15 cellular contexts compared by ENCODE assay signal in the genomic region with DNA sequence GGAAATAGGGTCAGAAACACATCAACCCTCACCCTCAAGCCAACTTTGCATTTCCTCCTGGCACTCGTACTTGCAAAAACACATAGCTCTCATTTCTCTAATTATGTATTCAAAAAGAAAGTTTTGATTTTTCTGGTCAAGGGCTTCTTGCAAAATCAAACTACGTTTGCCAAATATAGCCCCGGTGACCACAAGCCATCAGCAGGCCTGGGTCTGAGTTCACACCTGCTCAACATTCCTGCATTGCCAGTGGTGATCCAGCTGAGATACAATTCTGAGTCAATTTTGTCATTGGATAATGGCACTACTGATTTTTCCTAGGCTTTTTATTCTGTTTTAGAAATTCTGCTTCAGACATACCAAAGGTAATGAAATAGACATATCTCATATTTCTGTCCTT. TPM values are rescaled to one million over a fixed set of nuclear protein-coding genes. Genes with fewer than 3 reads are reported as not detected.
DNase-seq lines count a peak whose midpoint lies in the region; ATAC-seq and TF ChIP-seq lines count a peak whose summit lies in the region.
"Had no signal": no experiment of that assay in that cellular context is flagged by ENCODE, and none has a peak within 500 bp of the region (broad histone marks: within the 10 kb centered on the region; RNA-seq: fewer than 3 reads in every experiment).

No MANE protein-coding gene starts in this region.

- H3K4me3 Mint-ChIP-seq in MCF 10A (ENCODE audit: unreplicated experiment) (no peak overlapping the region), endodermal cell (no peak overlapping the region), T-helper 17 cell (no peak overlapping the region)

- H3K9me3 ChIP-seq in breast epithelium (no peaks in the 10 kb centered on the region), endodermal cell (ENCODE audit: control insufficient read depth, low read length) (no peaks in the 10 kb centered on the region), T-helper 17 cell (ENCODE audit: control insufficient read depth, low read length, poor library complexity, severe bottlenecking) (no peaks in the 10 kb centered on the region), gastroesophageal sphincter (no peaks in the 10 kb centered on the region)
- H3K9me3 ChIP-seq: HAP-1 had no signal

- no peaks in the 10 kb centered on the region for H3K27me3 ChIP-seq in breast epithelium
- peaks cover 38% of the 10 kb centered on the region for H3K27me3 ChIP-seq in endodermal cell (ENCODE audit: control insufficient read depth, insufficient read depth, low read length, poor library complexity, severe bottlenecking)
- H3K27me3 ChIP-seq in rectal smooth muscle tissue (ENCODE audit: control insufficient read depth, insufficient read depth, low read length), result no peaks in the 10 kb centered on the region
- no peaks in the 10 kb centered on the region for H3K27me3 ChIP-seq in gastroesophageal sphincter

- H3K9ac ChIP-seq in endodermal cell (ENCODE audit: extremely low read depth, low read length, poor library complexity, severe bottlenecking) (no peak overlapping the region), rectal smooth muscle tissue (ENCODE audit: low read length) (no peak overlapping the region)

- TF ChIP-seq CTCF in breast epithelium (IDR thresholded peaks at IDR 0.05) (no peak), MCF 10A (IDR thresholded peaks at IDR 0.05; ENCODE audit: unreplicated experiment) (no peak), endodermal cell (conservative IDR thresholded peaks at IDR 0.05) (no peak), gastroesophageal sphincter (IDR thresholded peaks at IDR 0.05) (no peak)

- WGBS in endodermal cell (ENCODE audit: insufficient coverage in 1 of 2, insufficient read length in 1 of 2), 2 experiments, result 71 to 75% methylated on average over 1 to 3 of the region's 3 CpGs
- WGBS in gastroesophageal sphincter (ENCODE audit: low coverage in 1 of 2), 2 donors, result 67 to 75% methylated on average over 2 to 3 of the region's 3 CpGs

- H3K27ac Mint-ChIP-seq in MCF 10A (ENCODE audit: low read depth, unreplicated experiment) (no peak overlapping the region), endodermal cell (no peak overlapping the region), T-helper 17 cell (no peak overlapping the region)

- intact Hi-C loops in breast epithelium (cut with DNase I; ENCODE audit: low total_unique reads), result no loop called here
- intact Hi-C loops in MCF 10A (cut with micrococcal nuclease), result no loop called here
- intact Hi-C loops in left colon (cut with DNase I, micrococcal nuclease), result no loop called here

- H3K36me3 Mint-ChIP-seq in MCF 10A (ENCODE audit: insufficient read depth, unreplicated experiment), result no peaks in the 10 kb centered on the region
- no peaks in the 10 kb centered on the region for H3K36me3 Mint-ChIP-seq in endodermal cell (ENCODE audit: low read depth)
- no peaks in the 10 kb centered on the region for H3K36me3 Mint-ChIP-seq in T-helper 17 cell (ENCODE audit: low read depth)

- H3K9me3 Mint-ChIP-seq in MCF 10A (ENCODE audit: unreplicated experiment) (no peaks in the 10 kb centered on the region), endodermal cell (no peaks in the 10 kb centered on the region)

- peaks cover 17% of the 10 kb centered on the region for H3K4me1 Mint-ChIP-seq in MCF 10A (ENCODE audit: insufficient read depth, unreplicated experiment)
- peaks cover 13% of the 10 kb centered on the region for H3K4me1 Mint-ChIP-seq in endodermal cell
- no peaks in the 10 kb centered on the region for H3K4me1 Mint-ChIP-seq in T-helper 17 cell

- TF ChIP-seq POLR2A in breast epithelium (IDR thresholded peaks at IDR 0.05) (no peak), gastroesophageal sphincter (IDR thresholded peaks at IDR 0.05) (no peak)

- H3K4me3 ChIP-seq in breast epithelium, result no peak overlapping the region
- H3K4me3 ChIP-seq in endodermal cell (ENCODE audit: low read length), result no peak overlapping the region
- peak overlapping the region; percentile 19 for H3K4me3 ChIP-seq in rectal smooth muscle tissue (ENCODE audit: low read length)
- no peak overlapping the region for H3K4me3 ChIP-seq in gastroesophageal sphincter
- H3K4me3 ChIP-seq: HAP-1 had no signal

- CTCF ChIA-PET in MCF 10A (lab: Yijun Ruan, JAX), result no interaction called here

- POLR2A ChIA-PET in MCF 10A (lab: Yijun Ruan, JAX), result interaction anchor here (0.7 to 1.3 kb wide), 5 partner anchors 8 to 183 kb away, joined by 3 to 6 read pairs (median 4); no protein-coding TSS in a partner anchor

- TF ChIP-seq EP300 in gastroesophageal sphincter (IDR thresholded peaks at IDR 0.05), result no peak

- peak overlapping the region; percentile 73 to 87 for H3K27ac ChIP-seq in breast epithelium
- no peak overlapping the region for H3K27ac ChIP-seq in endodermal cell (ENCODE audit: low read depth, low read length)
- no peak overlapping the region for H3K27ac ChIP-seq in rectal smooth muscle tissue (ENCODE audit: low read depth, low read length)
- peak overlapping the region in 1 of 4 donors; percentile 11 for H3K27ac ChIP-seq in gastroesophageal sphincter
- H3K27ac ChIP-seq: 22Rv1 had no signal

- no peak for DNase-seq in breast epithelium (ENCODE audit: low spot score in 2 of 2)
- no peak for DNase-seq in MCF 10A (ENCODE audit: unreplicated experiment)
- DNase-seq in endodermal cell, result peak; percentile 77
- no peak for DNase-seq in left colon
- DNase-seq in T-helper 17 cell, result no peak
- DNase-seq in T1000 (lab: John Stamatoyannopoulos, UW), result no peak
- DNase-seq: DMS 273 treated with DMSO at 0.1 percent for 48 hours, NCI-H1417 treated with DMSO at 0.1 percent for 48 hours, NCI-H82, SIG-M5 had no signal

- ATAC-seq in left colon (no peak), T-helper 17 cell (no peak), gastroesophageal sphincter (no peak)
- ATAC-seq: HepG2 had no signal

- BruUV-seq in MCF 10A (replicated peaks; lab: Mats Ljungman, UMichigan), result no TSS peak

- no peaks in the 10 kb centered on the region for H3K4me1 ChIP-seq in breast epithelium
- H3K4me1 ChIP-seq in endodermal cell (ENCODE audit: control insufficient read depth, insufficient read depth, low read length), result no peaks in the 10 kb centered on the region
- peaks cover 3% of the 10 kb centered on the region for H3K4me1 ChIP-seq in rectal smooth muscle tissue (ENCODE audit: control insufficient read depth, insufficient read depth, low read length)
- peaks cover 0 to 12% (median 0%) of the 10 kb centered on the region in 3 donors for H3K4me1 ChIP-seq in gastroesophageal sphincter

- H3K36me3 ChIP-seq in breast epithelium (no peaks in the 10 kb centered on the region), endodermal cell (ENCODE audit: control insufficient read depth, insufficient read depth, low read length) (no peaks in the 10 kb centered on the region), rectal smooth muscle tissue (ENCODE audit: control insufficient read depth, insufficient read depth, low read length) (no peaks in the 10 kb centered on the region), gastroesophageal sphincter (no peaks in the 10 kb centered on the region)
- H3K36me3 ChIP-seq: HAP-1 had no signal

- H3K27me3 Mint-ChIP-seq in MCF 10A (ENCODE audit: insufficient read depth, unreplicated experiment) (no peaks in the 10 kb centered on the region), endodermal cell (ENCODE audit: insufficient read depth) (peaks cover 37% of the 10 kb centered on the region), T-helper 17 cell (peaks cover 56% of the 10 kb centered on the region)

RNA-seq across cellular contexts. Expression of gene BHLHE41, which starts 10.7 kb away (rescaled TPM):
- total RNA-seq in breast epithelium, result 10 to 100 TPM in 1 of 3 donors, 1 to 10 TPM in 2; 5.6 to 29.7 (median 9.2) TPM
- 1.1 and 3.4 TPM in 2 replicates for total RNA-seq in MCF 10A (2022)
- 1 to 10 TPM in 1 of 2 donors, under 1 TPM in 1; 0.11 to 3.5 TPM for total RNA-seq in endodermal cell
- polyA plus RNA-seq in endodermal cell (2013, experiment 1 of 2), result 0.07 TPM
- 0.12 TPM for polyA plus RNA-seq in endodermal cell (2013, experiment 2 of 2)
- total RNA-seq in left colon, result 10 to 100 TPM; 35.4 to 48.4 TPM
- under 1 TPM in 1 of 2 donors, not detected in 1; 0.37 TPM for total RNA-seq in T-helper 17 cell
- 10 to 100 TPM in 3 of 4 donors, 1 to 10 TPM in 1; 5.3 to 91.2 (median 21.7) TPM for total RNA-seq in gastroesophageal sphincter
- total RNA-seq: HepG2 had no signal

RNA-seq across cellular contexts. Expression of gene SSPN, which starts 59.8 kb away (rescaled TPM):
- total RNA-seq in breast epithelium, result 10 to 100 TPM; 17.7 to 22.1 (median 19.7) TPM
- 0.17 and 0.21 TPM in 2 replicates for total RNA-seq in MCF 10A (2022)
- total RNA-seq in endodermal cell, result 1 to 10 TPM; 1.3 to 3.7 TPM
- polyA plus RNA-seq in endodermal cell (2013, experiment 1 of 2), result 3.8 TPM
- 3.8 TPM for polyA plus RNA-seq in endodermal cell (2013, experiment 2 of 2)
- total RNA-seq in left colon, result 10 to 100 TPM; 12.8 to 20.6 TPM
- total RNA-seq in T-helper 17 cell, result 1 to 10 TPM in 1 of 2 donors, not detected in 1; 1.7 TPM
- 10 to 100 TPM; 35.9 to 65.4 (median 53.3) TPM for total RNA-seq in gastroesophageal sphincter
- total RNA-seq: HepG2 had no signal
- polyA plus RNA-seq: HepG2 had no signal

Comparison
In these comparisons a context has a peak if more than half of its experiments do, and no peak if none do; other contexts are left out.
1. H3K27ac ChIP-seq: peak in breast epithelium (2 of 2); none in endodermal cell (single experiment) and rectal smooth muscle tissue (single experiment).